Comparison of ENCODE assay signal across 1 cellular context in the genomic region with DNA sequence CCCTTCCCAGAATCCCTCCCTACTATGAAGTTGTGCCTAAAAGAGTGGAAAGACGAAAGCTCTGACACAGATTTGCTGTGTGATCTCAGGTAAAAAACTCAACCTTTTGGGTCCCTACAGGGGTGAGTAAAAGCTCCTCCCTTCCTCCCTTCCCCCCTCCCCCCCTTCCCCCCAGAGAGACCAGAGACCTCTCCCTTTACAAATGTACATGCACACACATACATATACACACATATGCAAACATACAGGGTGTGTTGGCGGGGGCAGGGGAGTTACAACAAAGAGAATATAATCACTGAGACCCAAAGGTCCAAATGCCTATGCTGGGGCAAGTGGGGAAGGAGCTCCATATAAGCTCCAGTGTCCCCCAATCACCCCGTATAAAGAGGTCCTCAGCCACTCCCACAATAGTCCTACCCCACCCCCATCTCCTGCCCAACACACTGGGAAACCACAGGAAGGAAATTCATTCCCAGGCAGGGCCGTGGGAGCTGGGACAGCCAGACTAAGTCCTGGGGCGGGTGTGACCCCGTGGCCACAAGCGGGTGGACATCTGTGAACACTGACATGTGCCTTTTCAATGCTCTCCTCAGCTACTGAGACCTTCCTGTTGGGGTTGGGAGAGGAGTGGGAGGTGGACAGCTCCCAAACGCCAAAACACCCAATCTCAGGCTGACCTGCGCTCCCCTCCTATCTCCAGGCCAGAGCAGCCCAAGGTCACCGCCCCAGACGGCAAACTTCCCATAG.
TF ChIP-seq lines count a peak whose summit lies in the region.

No MANE protein-coding gene starts in this region.

TF ChIP-seq in IMR-90, 13 proteins besides CTCF, POLR2A, EP300 and RAD21 (continued from another document):
- TF ChIP-seq CEBPB (IDR thresholded peaks at IDR 0.05; ENCODE audit: low read depth, low read length): no peak
- no peak for TF ChIP-seq CHD1 (IDR thresholded peaks at IDR 0.05; ENCODE audit: low read depth, low read length)
- TF ChIP-seq MAFK (IDR thresholded peaks at IDR 0.05; ENCODE audit: low read depth, low read length): no peak
- TF ChIP-seq, protein P1, sequence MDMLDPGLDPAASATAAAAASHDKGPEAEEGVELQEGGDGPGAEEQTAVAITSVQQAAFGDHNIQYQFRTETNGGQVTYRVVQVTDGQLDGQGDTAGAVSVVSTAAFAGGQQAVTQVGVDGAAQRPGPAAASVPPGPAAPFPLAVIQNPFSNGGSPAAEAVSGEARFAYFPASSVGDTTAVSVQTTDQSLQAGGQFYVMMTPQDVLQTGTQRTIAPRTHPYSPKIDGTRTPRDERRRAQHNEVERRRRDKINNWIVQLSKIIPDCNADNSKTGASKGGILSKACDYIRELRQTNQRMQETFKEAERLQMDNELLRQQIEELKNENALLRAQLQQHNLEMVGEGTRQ (IDR thresholded peaks at IDR 0.05; ENCODE audit: low read depth, low read length): peak; percentile 38; the same call in 1 of the 2 replicates
- no peak for TF ChIP-seq NFE2L2 (IDR thresholded peaks at IDR 0.05; ENCODE audit: low read depth, low read length)
- TF ChIP-seq MAZ (IDR thresholded peaks at IDR 0.05; ENCODE audit: borderline replicate concordance, low read depth, low read length): no peak
- TF ChIP-seq, protein P2, sequence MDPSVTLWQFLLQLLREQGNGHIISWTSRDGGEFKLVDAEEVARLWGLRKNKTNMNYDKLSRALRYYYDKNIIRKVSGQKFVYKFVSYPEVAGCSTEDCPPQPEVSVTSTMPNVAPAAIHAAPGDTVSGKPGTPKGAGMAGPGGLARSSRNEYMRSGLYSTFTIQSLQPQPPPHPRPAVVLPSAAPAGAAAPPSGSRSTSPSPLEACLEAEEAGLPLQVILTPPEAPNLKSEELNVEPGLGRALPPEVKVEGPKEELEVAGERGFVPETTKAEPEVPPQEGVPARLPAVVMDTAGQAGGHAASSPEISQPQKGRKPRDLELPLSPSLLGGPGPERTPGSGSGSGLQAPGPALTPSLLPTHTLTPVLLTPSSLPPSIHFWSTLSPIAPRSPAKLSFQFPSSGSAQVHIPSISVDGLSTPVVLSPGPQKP (IDR thresholded peaks at IDR 0.05; ENCODE audit: borderline replicate concordance, low read depth, low read length): no peak
- no peak for TF ChIP-seq FOS (IDR thresholded peaks at IDR 0.05; ENCODE audit: low read depth, low read length)
